16 cellular contexts compared by ENCODE assay signal in genomic region chr17:40094874-40095273, GRCh38. TPM values are rescaled to one million over a fixed set of nuclear protein-coding genes. Genes with fewer than 3 reads are reported as not detected.
DNase-seq lines count a peak whose midpoint lies in the region; ATAC-seq and TF ChIP-seq lines count a peak whose summit lies in the region.
"Had no signal": no experiment of that assay in that cellular context is flagged by ENCODE, and none has a peak within 500 bp of the region (broad histone marks: within the 10 kb centered on the region; RNA-seq: fewer than 3 reads in every experiment).

No MANE protein-coding gene starts in this region.

- H3K4me1 ChIP-seq in body of pancreas, result peaks cover 61% of the 10 kb centered on the region
- H3K4me1 ChIP-seq in tibial artery, result peaks cover 0 to 88% (median 74%) of the 10 kb centered on the region in 4 donors

- peaks cover 8 to 9% of the 10 kb centered on the region in 2 donors for H3K36me3 ChIP-seq in body of pancreas (replicated peaks in 1 of 2; ENCODE audit: insufficient read depth in 1 of 2, low read depth in 2 of 2)
- H3K36me3 ChIP-seq in tibial artery, result peaks cover 56 to 77% (median 60%) of the 10 kb centered on the region in 3 donors

- DNase-seq in activated T-cell treated with anti-CD3 and anti-CD28 coated beads, Interleukin-2, amount 50 U/mL, for 24 hours, result no peak
- no peak for DNase-seq in activated T-cell treated with anti-CD3 and anti-CD28 coated beads, Interleukin-2, amount 50 U/mL, for 4 hours
- DNase-seq in body of pancreas (no peak), naive B cell (no peak), tibial artery (no peak), occipital lobe (lab: John Stamatoyannopoulos, UW) (no peak)
- no peak for DNase-seq in activated effector memory CD4-positive, alpha-beta T cell treated with Interleukin-2 at 50 U/mL for 16 hours
- DNase-seq: ACHN; amniotic stem cell; DND-41; HFFc6; KBM-7; NCI-H187; nephron progenitor cell; stimulated activated naive B cell treated with anti-CD40 and anti-IgM and Interleukin-4, amounts not matched to agents 10 μg/mL and 1 μg/mL and 100 μg/mL, for 72 hours had no signal

- H3K9me3 Mint-ChIP-seq in activated T-cell treated with anti-CD3 and anti-CD28 coated beads, Interleukin-2, amount 50 U/mL, for 24 hours, result no peaks in the 10 kb centered on the region
- H3K9me3 Mint-ChIP-seq in activated T-cell treated with anti-CD3 and anti-CD28 coated beads, Interleukin-2, amount 50 U/mL, for 4 hours, result no peaks in the 10 kb centered on the region
- peaks cover 0 to 2% (median 0%) of the 10 kb centered on the region in 7 donors for H3K9me3 Mint-ChIP-seq in naive B cell
- H3K9me3 Mint-ChIP-seq: HFFc6, nephron progenitor cell had no signal

- 75 to 91% methylated on average over 14 of the region's 14 CpGs for WGBS in body of pancreas, 2 donors

- H3K4me3 Mint-ChIP-seq in activated T-cell treated with anti-CD3 and anti-CD28 coated beads, Interleukin-2, amount 50 U/mL, for 24 hours, result no peak overlapping the region
- H3K4me3 Mint-ChIP-seq in activated T-cell treated with anti-CD3 and anti-CD28 coated beads, Interleukin-2, amount 50 U/mL, for 4 hours, result no peak overlapping the region
- H3K4me3 Mint-ChIP-seq in naive B cell, result peak overlapping the region in 6 of 8 donors; percentile 45 to 95 (median 76)
- H3K4me3 Mint-ChIP-seq: HFFc6, nephron progenitor cell had no signal

- peaks cover 61% of the 10 kb centered on the region for H3K4me1 Mint-ChIP-seq in activated T-cell treated with anti-CD3 and anti-CD28 coated beads, Interleukin-2, amount 50 U/mL, for 24 hours (ENCODE audit: low read depth)
- peaks cover 58% of the 10 kb centered on the region for H3K4me1 Mint-ChIP-seq in activated T-cell treated with anti-CD3 and anti-CD28 coated beads, Interleukin-2, amount 50 U/mL, for 4 hours (ENCODE audit: low read depth)
- peaks cover 57 to 61% (median 60%) of the 10 kb centered on the region in 3 donors for H3K4me1 Mint-ChIP-seq in naive B cell

- intact Hi-C loops in body of pancreas (cut with DNase I) (no loop called here), tibial artery (cut with DNase I; ENCODE audit: low total_unique reads) (no loop called here)

- H3K27me3 Mint-ChIP-seq in activated T-cell treated with anti-CD3 and anti-CD28 coated beads, Interleukin-2, amount 50 U/mL, for 24 hours, result no peaks in the 10 kb centered on the region
- H3K27me3 Mint-ChIP-seq in activated T-cell treated with anti-CD3 and anti-CD28 coated beads, Interleukin-2, amount 50 U/mL, for 4 hours (ENCODE audit: low read depth), result no peaks in the 10 kb centered on the region
- H3K27me3 Mint-ChIP-seq in naive B cell, result no peaks in the 10 kb centered on the region
- H3K27me3 Mint-ChIP-seq: stimulated activated naive B cell treated with anti-CD40 and anti-IgM and Interleukin-4, amounts not matched to agents 10 μg/mL and 1 μg/mL and 100 μg/mL, for 72 hours had no signal

- no peaks in the 10 kb centered on the region for H3K9me3 ChIP-seq in body of pancreas
- no peaks in the 10 kb centered on the region for H3K9me3 ChIP-seq in tibial artery

- peak overlapping the region; percentile 98 to 100 (median 99) for H3K27ac ChIP-seq in body of pancreas
- peak overlapping the region; percentile 94 to 98 for H3K27ac ChIP-seq in tibial artery

- H3K36me3 Mint-ChIP-seq in activated T-cell treated with anti-CD3 and anti-CD28 coated beads, Interleukin-2, amount 50 U/mL, for 24 hours (ENCODE audit: low read depth), result peaks cover 74% of the 10 kb centered on the region
- peaks cover 32% of the 10 kb centered on the region for H3K36me3 Mint-ChIP-seq in activated T-cell treated with anti-CD3 and anti-CD28 coated beads, Interleukin-2, amount 50 U/mL, for 4 hours (ENCODE audit: insufficient read depth)
- H3K36me3 Mint-ChIP-seq in naive B cell, result peaks cover 10 to 31% of the 10 kb centered on the region in 2 donors

- peak overlapping the region; percentile 95 for H3K27ac Mint-ChIP-seq in activated T-cell treated with anti-CD3 and anti-CD28 coated beads, Interleukin-2, amount 50 U/mL, for 24 hours
- peak overlapping the region in 5 of 6 donors; percentile 78 to 98 (median 96) for H3K27ac Mint-ChIP-seq in naive B cell

- H3K4me3 ChIP-seq in body of pancreas (no peak overlapping the region), tibial artery (no peak overlapping the region)

- TF ChIP-seq CTCF in body of pancreas (IDR thresholded peaks at IDR 0.05) (no peak), tibial artery (IDR thresholded peaks at IDR 0.05) (no peak)

- no peak for TF ChIP-seq POLR2A in body of pancreas (IDR thresholded peaks at IDR 0.05)

- ATAC-seq in activated T-cell treated with anti-CD3 and anti-CD28 coated beads, Interleukin-2, amount 50 U/mL, for 4 hours, result no peak
- ATAC-seq in body of pancreas (no peak), naive B cell (ENCODE audit: low read depth in 2 of 2) (no peak), GM18517 (IDR thresholded peaks at IDR 0.05; ENCODE audit: unreplicated experiment) (no peak)
- ATAC-seq: stimulated activated naive B cell treated with anti-CD40 and anti-IgM and Interleukin-4, amounts not matched to agents 10 μg/mL and 1 μg/mL and 100 μg/mL, for 72 hours had no signal

- H3K27me3 ChIP-seq in body of pancreas (no peaks in the 10 kb centered on the region), tibial artery (no peaks in the 10 kb centered on the region)

RNA-seq across cellular contexts. Expression of gene NR1D1, which starts 5.5 kb away (rescaled TPM):
- 10 to 100 TPM; 12.6 to 16.0 (median 13.7) TPM for total RNA-seq in activated T-cell treated with anti-CD3 and anti-CD28 coated beads, Interleukin-2, amount 50 U/mL, for 4 hours
- total RNA-seq in body of pancreas (1 to 10 TPM; 2.3 to 5.9 TPM), occipital lobe (0.78 TPM)
- polyA plus RNA-seq in naive B cell (ENCODE audit: low read depth in 6 of 6), result 1 to 10 TPM in 5 of 6 donors, not detected in 1; 1.1 to 2.9 (median 2.1) TPM

RNA-seq across cellular contexts. Expression of gene MSL1, which starts 26.9 kb away (rescaled TPM):
- total RNA-seq in activated T-cell treated with anti-CD3 and anti-CD28 coated beads, Interleukin-2, amount 50 U/mL, for 4 hours, result 10 to 100 TPM; 63.3 to 68.5 (median 64.1) TPM
- 100 to 1,000 TPM in 1 of 2 donors, 10 to 100 TPM in 1; 75.5 to 157 TPM for total RNA-seq in body of pancreas
- 10 to 100 TPM in 2 of 6 donors, 1 to 10 TPM in 4; 7.7 to 13.1 (median 9.2) TPM for polyA plus RNA-seq in naive B cell (ENCODE audit: low read depth in 6 of 6)
- 89.2 TPM for total RNA-seq in occipital lobe

RNA-seq across cellular contexts. Expression of gene THRA, which starts 32.1 kb away (rescaled TPM):
- 10 to 100 TPM in 2 of 3 donors, 1 to 10 TPM in 1; 6.6 to 12.4 (median 10.3) TPM for total RNA-seq in activated T-cell treated with anti-CD3 and anti-CD28 coated beads, Interleukin-2, amount 50 U/mL, for 4 hours
- total RNA-seq in body of pancreas (10 to 100 TPM; 37.9 to 61.6 TPM), occipital lobe (91.1 TPM)
- polyA plus RNA-seq in naive B cell (ENCODE audit: low read depth in 6 of 6), result 1 to 10 TPM; 1.9 to 5.3 (median 4.7) TPM

RNA-seq across cellular contexts. Expression of gene MED24, which starts 40.7 kb away (rescaled TPM):
- 100 to 1,000 TPM; 133 to 140 (median 134) TPM for total RNA-seq in activated T-cell treated with anti-CD3 and anti-CD28 coated beads, Interleukin-2, amount 50 U/mL, for 4 hours
- 10 to 100 TPM; 34.9 to 38.7 TPM for total RNA-seq in body of pancreas
- 10 to 100 TPM; 44.9 to 58.9 (median 47.6) TPM for polyA plus RNA-seq in naive B cell (ENCODE audit: low read depth in 6 of 6)
- 72.5 TPM for total RNA-seq in occipital lobe

RNA-seq across cellular contexts. Expression of gene CASC3, which starts 45.5 kb away (rescaled TPM):
- 100 to 1,000 TPM; 100 to 108 (median 103) TPM for total RNA-seq in activated T-cell treated with anti-CD3 and anti-CD28 coated beads, Interleukin-2, amount 50 U/mL, for 4 hours
- total RNA-seq in body of pancreas (10 to 100 TPM; 51.7 to 59.4 TPM), occipital lobe (43.8 TPM)
- 10 to 100 TPM; 31.8 to 60.5 (median 44.5) TPM for polyA plus RNA-seq in naive B cell (ENCODE audit: low read depth in 6 of 6)

Comparison
In these comparisons a context has a peak if more than half of its experiments do, and no peak if none do; other contexts are left out.
1. H3K4me3 Mint-ChIP-seq: peak in naive B cell (6 of 8); none in activated T-cell treated with anti-CD3 and anti-CD28 coated beads, Interleukin-2, amount 50 U/mL, for 24 hours (single experiment) and activated T-cell treated with anti-CD3 and anti-CD28 coated beads, Interleukin-2, amount 50 U/mL, for 4 hours (single experiment).